In the genomic region with DNA sequence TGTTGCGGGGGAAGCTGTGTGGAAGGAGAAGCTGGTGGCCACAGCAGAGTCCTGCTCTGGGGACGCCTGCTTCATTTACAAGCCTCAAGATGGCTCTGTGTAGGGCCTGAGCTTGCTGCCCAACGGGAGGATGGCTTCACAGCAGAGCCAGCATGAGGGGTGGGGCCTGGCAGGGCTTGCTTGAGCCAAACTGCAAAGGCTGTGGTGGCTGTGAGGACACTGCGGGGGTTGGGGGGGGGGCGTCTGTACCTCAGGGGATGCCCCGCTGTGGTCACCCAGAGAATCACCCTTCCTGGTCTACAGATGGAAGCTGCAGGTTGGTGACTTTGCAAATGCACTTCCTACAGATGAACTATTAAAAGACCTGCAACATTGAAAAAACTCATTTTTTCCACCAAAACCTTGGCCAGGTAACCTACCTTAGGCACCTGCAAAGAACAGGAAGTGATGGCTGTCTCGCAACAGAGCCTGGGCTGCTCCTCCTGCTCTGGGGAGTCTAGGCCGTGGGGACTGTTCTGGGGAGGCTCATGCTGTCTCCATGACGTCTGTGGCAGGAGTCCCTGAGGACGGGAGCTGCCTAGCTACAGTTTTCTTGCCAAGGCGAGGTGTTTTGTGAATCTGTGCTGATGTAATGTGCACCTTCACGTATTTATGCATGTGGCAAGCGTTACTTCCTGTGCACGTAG, we compare ENCODE assay signal across 18 cellular contexts. TPM values are rescaled to one million over a fixed set of nuclear protein-coding genes. Genes with fewer than 3 reads are reported as not detected.
A peak's percentile ranks its signal among the peaks of the same experiment; 100 is the strongest.
DNase-seq lines count a peak whose midpoint lies in the region; ATAC-seq and TF ChIP-seq lines count a peak whose summit lies in the region.
"Had no signal": no experiment of that assay in that cellular context is flagged by ENCODE, and none has a peak within 500 bp of the region (broad histone marks: within the 10 kb centered on the region; RNA-seq: fewer than 3 reads in every experiment).

No MANE protein-coding gene starts in this region.

- peak overlapping the region; percentile 6; the same call in 1 of the 2 replicates for H3K4me3 ChIP-seq in Karpas-422 (ENCODE audit: low read length)
- H3K4me3 ChIP-seq: cardiac muscle cell, GM23338, prostate gland, SJCRH30, transverse colon had no signal

- no peaks in the 10 kb centered on the region for H3K9me2 ChIP-seq in Karpas-422 (replicated peaks; ENCODE audit: insufficient read depth, low read length)

- H2AFZ ChIP-seq in Karpas-422 (ENCODE audit: low read length), result no peak overlapping the region
- H2AFZ ChIP-seq: GM23338 had no signal

- no peak overlapping the region for H3K27ac Mint-ChIP-seq in stimulated activated effector memory CD8-positive, alpha-beta T cell treated with anti-CD3 and anti-CD28 coated beads, Interleukin-12 subunit alpha, Interleukin-12 subunit beta, amount 100 ng/mL, for 72 hours
- H3K27ac Mint-ChIP-seq in osteocyte (ENCODE audit: unreplicated experiment), result no peak overlapping the region
- H3K27ac Mint-ChIP-seq: GM23338 had no signal

- no peak overlapping the region for H3K4me3 Mint-ChIP-seq in stimulated activated effector memory CD8-positive, alpha-beta T cell treated with anti-CD3 and anti-CD28 coated beads, Interleukin-12 subunit alpha, Interleukin-12 subunit beta, amount 100 ng/mL, for 72 hours
- H3K4me3 Mint-ChIP-seq in osteocyte (ENCODE audit: unreplicated experiment), result no peak overlapping the region
- H3K4me3 Mint-ChIP-seq: GM23338 had no signal

- in situ Hi-C loops in KBM-7 (cut with MboI; ENCODE audit: low pct_unique_long_range_greater_than_20kb, low sequenced_read_pairs), result no loop called here

- no peak for TF ChIP-seq CTCF in osteocyte (IDR thresholded peaks at IDR 0.05)

- H3K4me1 Mint-ChIP-seq in stimulated activated effector memory CD8-positive, alpha-beta T cell treated with anti-CD3 and anti-CD28 coated beads, Interleukin-12 subunit alpha, Interleukin-12 subunit beta, amount 100 ng/mL, for 72 hours, result peaks cover 14% of the 10 kb centered on the region
- H3K4me1 Mint-ChIP-seq in osteocyte (ENCODE audit: unreplicated experiment), result peaks cover 4% of the 10 kb centered on the region

- H3K9me3 ChIP-seq in Karpas-422 (ENCODE audit: low read length), result no peaks in the 10 kb centered on the region
- H3K9me3 ChIP-seq: prostate gland, SJCRH30, transverse colon had no signal

- H3K4me1 ChIP-seq in Karpas-422 (ENCODE audit: low read length), result peaks cover 40% of the 10 kb centered on the region
- H3K4me1 ChIP-seq: SJCRH30 had no signal

- peak; percentile 14 for DNase-seq in Right ventricle myocardium superior
- DNase-seq in Right ventricle myocardium inferior (ENCODE audit: missing footprints), result no peak
- peak; percentile 87 for DNase-seq in Karpas-422
- DNase-seq in T follicular helper cell (ENCODE audit: low read depth), result peak; percentile 40
- DNase-seq in stimulated activated effector memory CD8-positive, alpha-beta T cell treated with anti-CD3 and anti-CD28 coated beads, Interleukin-12 subunit alpha, Interleukin-12 subunit beta, amount 100 ng/mL, for 72 hours (ENCODE audit: low spot score in 2 of 2), result no peak
- DNase-seq in MV-4-11 (lab: John Stamatoyannopoulos, UW), result no peak
- no peak for DNase-seq in osteocyte (ENCODE audit: extremely low spot score, unreplicated experiment)
- no peak for DNase-seq in KBM-7
- DNase-seq: activated CD8-positive, alpha-beta memory T cell treated with anti-CD3 and anti-CD28 coated beads, Interleukin-2, amount 50 U/mL, for 4 hours; activated naive CD4-positive, alpha-beta T cell treated with anti-CD3 and anti-CD28 coated beads, Interleukin-2, amount 50 U/mL, for 16 hours; islet precursor cell; NCI-H526 treated with DMSO at 0.1 percent for 48 hours; SJCRH30; transverse colon had no signal

- peak overlapping the region; percentile 88 for H3K27ac ChIP-seq in Karpas-422 (ENCODE audit: low read length)
- H3K27ac ChIP-seq: cardiac muscle cell, prostate gland, SJCRH30, transverse colon had no signal

- ATAC-seq in Right ventricle myocardium superior (ENCODE audit: poor library complexity), result no peak
- no peak for ATAC-seq in Right ventricle myocardium inferior
- peak; percentile 15 for ATAC-seq in stimulated activated effector memory CD8-positive, alpha-beta T cell treated with anti-CD3 and anti-CD28 coated beads, Interleukin-12 subunit alpha, Interleukin-12 subunit beta, amount 100 ng/mL, for 72 hours
- ATAC-seq: GM23338 had no signal

- H3K27me3 ChIP-seq in Karpas-422 (ENCODE audit: low read length), result no peaks in the 10 kb centered on the region

- H3K9ac ChIP-seq in Karpas-422 (ENCODE audit: low read length), result peak overlapping the region; percentile 37

- H3K79me2 ChIP-seq in Karpas-422 (ENCODE audit: low read length), result no peaks in the 10 kb centered on the region

- H3K9me3 Mint-ChIP-seq in stimulated activated effector memory CD8-positive, alpha-beta T cell treated with anti-CD3 and anti-CD28 coated beads, Interleukin-12 subunit alpha, Interleukin-12 subunit beta, amount 100 ng/mL, for 72 hours, result no peaks in the 10 kb centered on the region
- no peaks in the 10 kb centered on the region for H3K9me3 Mint-ChIP-seq in osteocyte (ENCODE audit: unreplicated experiment)

- no peaks in the 10 kb centered on the region for H3K36me3 Mint-ChIP-seq in stimulated activated effector memory CD8-positive, alpha-beta T cell treated with anti-CD3 and anti-CD28 coated beads, Interleukin-12 subunit alpha, Interleukin-12 subunit beta, amount 100 ng/mL, for 72 hours
- H3K36me3 Mint-ChIP-seq in osteocyte (ENCODE audit: unreplicated experiment), result no peaks in the 10 kb centered on the region

- H3K36me3 ChIP-seq in Karpas-422 (ENCODE audit: insufficient read depth, low read length), result peaks cover 20% of the 10 kb centered on the region
- H3K36me3 ChIP-seq: cardiac muscle cell, prostate gland, SJCRH30, transverse colon had no signal

- H3K27me3 Mint-ChIP-seq in osteocyte (ENCODE audit: unreplicated experiment), result peaks cover 29% of the 10 kb centered on the region

- H3K4me2 ChIP-seq in Karpas-422 (ENCODE audit: low read depth, low read length, poor library complexity, severe bottlenecking), result peak overlapping the region; percentile 48
- H3K4me2 ChIP-seq: GM23338 had no signal

- H4K20me1 ChIP-seq in Karpas-422 (ENCODE audit: insufficient read depth, low read depth, low read length), result peaks cover 8% of the 10 kb centered on the region; the same call in 1 of the 2 replicates

- intact Hi-C loops in Right ventricle myocardium superior (cut with DNase I) (no loop called here), Right ventricle myocardium inferior (cut with DNase I) (no loop called here)

RNA-seq across cellular contexts. Expression of a gene that starts 7.3 kb away (rescaled TPM):
- total RNA-seq in Right ventricle myocardium superior, result not detected
- not detected for total RNA-seq in Right ventricle myocardium inferior
- 0.22 TPM in 1 of 2 replicates, not detected in the other for total RNA-seq in Karpas-422 (2014; rRNA removed; shearing (Covaris generic); ENCODE audit: low replicate concordance)
- not detected in 2 replicates for total RNA-seq in osteocyte
- total RNA-seq: cardiac muscle cell, GM23338, mucosa of gallbladder, prostate gland, SJCRH30, transverse colon had no signal

RNA-seq across cellular contexts. Expression of a gene that starts 15.8 kb away (rescaled TPM):
- total RNA-seq in Right ventricle myocardium superior (not detected), Right ventricle myocardium inferior (not detected), osteocyte (not detected in 2 replicates)
- total RNA-seq in Karpas-422 (2014; rRNA removed; shearing (Covaris generic); ENCODE audit: low replicate concordance), result not detected in 2 replicates
- total RNA-seq: GM23338, mucosa of gallbladder, SJCRH30, transverse colon had no signal

RNA-seq across cellular contexts. Expression of a gene that starts 20.1 kb away (rescaled TPM):
- 0.75 TPM for total RNA-seq in Right ventricle myocardium superior
- total RNA-seq in Right ventricle myocardium inferior, result 0.49 TPM
- 34.0 and 60.6 TPM in 2 replicates for total RNA-seq in Karpas-422 (2014; rRNA removed; shearing (Covaris generic); ENCODE audit: low replicate concordance)
- 1.6 and 2.1 TPM in 2 replicates for total RNA-seq in osteocyte

RNA-seq across cellular contexts. Expression of a gene that starts 20.7 kb away (rescaled TPM):
- total RNA-seq in Right ventricle myocardium superior (6.7 TPM), Right ventricle myocardium inferior (6.6 TPM), osteocyte (8.0 and 10.0 TPM in 2 replicates)
- 172 and 272 TPM in 2 replicates for total RNA-seq in Karpas-422 (2014; rRNA removed; shearing (Covaris generic); ENCODE audit: low replicate concordance)

RNA-seq across cellular contexts. Expression of a gene that starts 37.0 kb away (rescaled TPM):
- total RNA-seq in Right ventricle myocardium superior, result 34.6 TPM
- total RNA-seq in Right ventricle myocardium inferior, result 39.0 TPM
- 124 and 197 TPM in 2 replicates for total RNA-seq in Karpas-422 (2014; rRNA removed; shearing (Covaris generic); ENCODE audit: low replicate concordance)
- 67.3 and 73.1 TPM in 2 replicates for total RNA-seq in osteocyte

Comparison
In these comparisons a context has a peak if more than half of its experiments do, and no peak if none do; other contexts are left out.
1. DNase-seq: peak in Right ventricle myocardium superior (single experiment), Karpas-422 (single experiment) and T follicular helper cell (single experiment); none in Right ventricle myocardium inferior (single experiment), stimulated activated effector memory CD8-positive, alpha-beta T cell treated with anti-CD3 and anti-CD28 coated beads, Interleukin-12 subunit alpha, Interleukin-12 subunit beta, amount 100 ng/mL, for 72 hours (0 of 2), MV-4-11 (single experiment), osteocyte (single experiment) and KBM-7 (single experiment).
2. RNA of a gene that starts 20.1 kb away (total RNA-seq): 34.0 to 60.6 TPM in Karpas-422; 1.6 to 2.1 TPM in osteocyte, 0.75 TPM in Right ventricle myocardium superior (single experiment) and 0.49 TPM in Right ventricle myocardium inferior (single experiment); every median in the first group is over 10 times any median in the second.